13 cellular contexts compared by ENCODE assay signal in the genomic region with DNA sequence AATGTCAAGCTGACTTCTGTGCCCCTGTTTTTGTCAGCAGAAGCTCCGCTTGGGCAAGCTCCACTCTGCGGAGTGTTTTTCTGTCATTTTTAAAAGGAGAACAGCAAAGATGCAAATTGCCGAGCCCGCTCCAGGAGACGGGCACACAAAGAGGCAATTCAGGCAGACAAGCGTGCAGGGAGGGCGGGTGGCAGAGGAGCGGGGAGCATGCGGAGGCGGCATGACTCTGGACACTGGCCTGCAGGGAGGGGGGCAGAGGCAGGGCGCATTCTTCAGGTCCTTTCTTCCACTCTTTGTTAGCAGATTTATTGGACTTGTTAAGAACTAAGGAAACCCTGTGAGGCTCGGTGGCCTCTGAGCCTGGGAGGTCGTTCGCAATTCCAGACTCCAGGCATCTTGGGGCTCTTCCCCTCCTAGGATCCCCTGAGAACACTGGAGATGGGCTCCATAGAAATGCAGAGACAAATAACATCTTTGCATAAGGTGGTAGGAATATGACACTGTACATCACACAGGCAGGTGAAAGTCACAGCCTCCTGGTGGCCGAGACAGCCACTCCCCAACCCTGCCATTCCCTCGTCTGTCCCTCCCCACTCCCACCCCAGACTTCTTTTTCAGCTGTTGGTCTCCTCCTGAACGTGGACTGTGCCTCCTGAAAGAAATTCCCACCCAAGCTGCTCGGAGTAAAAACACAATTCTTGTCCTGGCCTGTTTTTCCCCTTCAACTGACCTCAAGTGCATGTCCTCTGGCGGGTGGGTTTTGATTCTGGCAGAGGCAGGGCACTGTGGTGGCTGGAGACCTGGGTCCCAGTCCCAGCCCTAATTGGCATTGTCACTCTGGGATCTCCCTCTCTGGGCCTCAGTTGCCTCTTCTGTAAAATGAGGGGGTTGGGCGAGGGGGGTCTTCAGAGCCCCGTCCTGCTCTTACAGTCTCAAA.
DNase-seq lines count a peak whose midpoint lies in the region; ATAC-seq and TF ChIP-seq lines count a peak whose summit lies in the region.
"Had no signal": no experiment of that assay in that cellular context is flagged by ENCODE, and none has a peak within 500 bp of the region (broad histone marks: within the 10 kb centered on the region; RNA-seq: fewer than 3 reads in every experiment).

No MANE protein-coding gene starts in this region.

- peak overlapping the region; percentile 89 to 96 (median 92) for H3K27ac Mint-ChIP-seq in brain
- H3K27ac Mint-ChIP-seq: activated CD8-positive, alpha-beta memory T cell treated with anti-CD3 and anti-CD28 coated beads, Interleukin-2, amount 10 ng/mL, durations not matched to agents 7 days and 5 days; activated naive CD8-positive, alpha-beta T cell treated with anti-CD3 and anti-CD28 coated beads, Interleukin-2, amount 50 U/mL, for 24 hours; HFFc6 had no signal

- H3K79me2 ChIP-seq in Karpas-422 (ENCODE audit: low read length) (no peaks in the 10 kb centered on the region), smooth muscle cell (ENCODE audit: low read depth) (no peaks in the 10 kb centered on the region)

- H3K4me1 ChIP-seq in Karpas-422 (ENCODE audit: low read length) (peaks cover 57% of the 10 kb centered on the region), smooth muscle cell (ENCODE audit: low read depth) (peaks cover 7% of the 10 kb centered on the region)
- H3K4me1 ChIP-seq: upper lobe of left lung had no signal

- H3K9me3 Mint-ChIP-seq in brain, result peaks cover 7 to 18% (median 13%) of the 10 kb centered on the region in 5 experiments

- ATAC-seq in HG02870 (IDR thresholded peaks at IDR 0.05; ENCODE audit: unreplicated experiment), result no peak
- ATAC-seq: activated CD8-positive, alpha-beta memory T cell treated with anti-CD3 and anti-CD28 coated beads, Interleukin-2, amount 10 ng/mL, durations not matched to agents 7 days and 5 days; activated naive CD8-positive, alpha-beta T cell treated with anti-CD3 and anti-CD28 coated beads, Interleukin-2, amount 50 U/mL, for 24 hours had no signal

- H3K4me3 ChIP-seq in Karpas-422 (ENCODE audit: low read length), result peak overlapping the region; percentile 55
- no peak overlapping the region for H3K4me3 ChIP-seq in smooth muscle cell
- H3K4me3 ChIP-seq: upper lobe of left lung had no signal

- H3K36me3 ChIP-seq in Karpas-422 (ENCODE audit: insufficient read depth, low read length), result no peaks in the 10 kb centered on the region
- no peaks in the 10 kb centered on the region for H3K36me3 ChIP-seq in smooth muscle cell (ENCODE audit: low read depth)
- H3K36me3 ChIP-seq: upper lobe of left lung had no signal

- peaks cover 3% of the 10 kb centered on the region for H3K27me3 Mint-ChIP-seq in brain

- H4K20me1 ChIP-seq in Karpas-422 (ENCODE audit: insufficient read depth, low read depth, low read length), result no peaks in the 10 kb centered on the region
- no peaks in the 10 kb centered on the region for H4K20me1 ChIP-seq in smooth muscle cell (ENCODE audit: low read depth)

- peak overlapping the region; percentile 55 for H3K9ac ChIP-seq in Karpas-422 (ENCODE audit: low read length)
- H3K9ac ChIP-seq in smooth muscle cell (ENCODE audit: low read depth), result no peak overlapping the region

- peaks cover 44% of the 10 kb centered on the region for H3K4me1 Mint-ChIP-seq in brain
- H3K4me1 Mint-ChIP-seq: activated CD8-positive, alpha-beta memory T cell treated with anti-CD3 and anti-CD28 coated beads, Interleukin-2, amount 10 ng/mL, durations not matched to agents 7 days and 5 days; activated naive CD8-positive, alpha-beta T cell treated with anti-CD3 and anti-CD28 coated beads, Interleukin-2, amount 50 U/mL, for 24 hours had no signal

- TF ChIP-seq CTCF in brain (conservative IDR thresholded peaks at IDR 0.05) (peak in 1 of 2 experiments; percentile 20), smooth muscle cell (IDR thresholded peaks at IDR 0.05; ENCODE audit: borderline replicate concordance, insufficient read depth, poor library complexity, severe bottlenecking) (no peak)

- peak overlapping the region; percentile 24; the same call in 1 of the 2 replicates for H2AFZ ChIP-seq in Karpas-422 (ENCODE audit: low read length)
- peak overlapping the region; percentile 25 for H2AFZ ChIP-seq in smooth muscle cell (ENCODE audit: low read depth)

- peak; percentile 75 for DNase-seq in Karpas-422
- DNase-seq in left kidney (ENCODE audit: low read depth, low spot score), result peak; percentile 91
- no peak for DNase-seq in smooth muscle cell (lab: John Stamatoyannopoulos, UW; ENCODE audit: unreplicated experiment)
- no peak for DNase-seq in KG1 (lab: John Stamatoyannopoulos, UW)
- no peak for DNase-seq in NCI-H446 treated with DMSO at 0.1 percent for 48 hours (lab: John Stamatoyannopoulos, UW)
- DNase-seq in activated CD4-positive, alpha-beta T cell treated with anti-CD3 and anti-CD28 coated beads for 4 hours, result no peak
- DNase-seq: activated CD8-positive, alpha-beta memory T cell treated with anti-CD3 and anti-CD28 coated beads, Interleukin-2, amount 10 ng/mL, durations not matched to agents 7 days and 5 days; activated naive CD8-positive, alpha-beta T cell treated with anti-CD3 and anti-CD28 coated beads, Interleukin-2, amount 50 U/mL, for 24 hours; HFFc6; T-helper 2 cell had no signal

- H3K9me2 ChIP-seq in Karpas-422 (replicated peaks; ENCODE audit: insufficient read depth, low read length), result no peaks in the 10 kb centered on the region

- H3K9me3 ChIP-seq in Karpas-422 (ENCODE audit: low read length) (no peaks in the 10 kb centered on the region), smooth muscle cell (replicated peaks; ENCODE audit: low read depth) (no peaks in the 10 kb centered on the region)

- peak overlapping the region; percentile 52 to 88 (median 82) for H3K4me3 Mint-ChIP-seq in brain
- H3K4me3 Mint-ChIP-seq: activated CD8-positive, alpha-beta memory T cell treated with anti-CD3 and anti-CD28 coated beads, Interleukin-2, amount 10 ng/mL, durations not matched to agents 7 days and 5 days; activated naive CD8-positive, alpha-beta T cell treated with anti-CD3 and anti-CD28 coated beads, Interleukin-2, amount 50 U/mL, for 24 hours; HFFc6 had no signal

- peaks cover 6% of the 10 kb centered on the region for H3K36me3 Mint-ChIP-seq in brain
- H3K36me3 Mint-ChIP-seq: activated CD8-positive, alpha-beta memory T cell treated with anti-CD3 and anti-CD28 coated beads, Interleukin-2, amount 10 ng/mL, durations not matched to agents 7 days and 5 days had no signal

- H3K27ac ChIP-seq in Karpas-422 (ENCODE audit: low read length), result no peak overlapping the region
- H3K27ac ChIP-seq in smooth muscle cell (ENCODE audit: low read depth), result no peak overlapping the region
- H3K27ac ChIP-seq: upper lobe of left lung had no signal

- H3K4me2 ChIP-seq in Karpas-422 (ENCODE audit: low read depth, low read length, poor library complexity, severe bottlenecking) (peak overlapping the region; percentile 65), smooth muscle cell (peak overlapping the region; percentile 67)

- 58% methylated on average over 21 of the region's 21 CpGs for WGBS in smooth muscle cell (ENCODE audit: low lambda C conversion rate)

- no peaks in the 10 kb centered on the region for H3F3A ChIP-seq in smooth muscle cell (ENCODE audit: low read depth)

- H3K27me3 ChIP-seq in Karpas-422 (ENCODE audit: low read length) (no peaks in the 10 kb centered on the region), smooth muscle cell (ENCODE audit: low read depth) (no peaks in the 10 kb centered on the region)
- H3K27me3 ChIP-seq: upper lobe of left lung had no signal

Comparison
In these comparisons a context has a peak if more than half of its experiments do, and no peak if none do; other contexts are left out.
1. DNase-seq: peak in Karpas-422 (single experiment) and left kidney (single experiment); none in smooth muscle cell (single experiment), KG1 (single experiment), NCI-H446 treated with DMSO at 0.1 percent for 48 hours (single experiment) and activated CD4-positive, alpha-beta T cell treated with anti-CD3 and anti-CD28 coated beads for 4 hours (0 of 2).